10 cellular contexts compared by ENCODE assay signal in the genomic region with DNA sequence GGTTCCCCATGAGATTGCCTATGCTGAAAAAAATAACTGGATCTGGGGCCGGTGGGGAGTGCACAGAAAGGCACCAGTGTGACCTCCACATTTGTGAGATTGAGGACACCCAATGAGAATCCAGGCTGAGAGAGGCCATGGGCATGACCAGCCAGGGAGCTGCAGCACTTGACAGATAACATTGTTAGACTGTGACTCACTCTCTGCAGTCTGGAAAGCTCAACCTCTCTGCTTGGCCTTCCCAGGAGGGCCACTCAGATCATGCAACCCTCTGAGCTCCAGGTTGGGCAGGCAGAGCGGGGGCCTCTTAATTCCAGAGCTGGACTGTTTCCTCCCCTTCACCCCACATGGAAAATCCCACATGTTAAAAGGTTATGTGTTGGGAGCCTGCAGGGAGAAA. TPM values are rescaled to one million over a fixed set of nuclear protein-coding genes. Genes with fewer than 3 reads are reported as not detected.
DNase-seq lines count a peak whose midpoint lies in the region; ATAC-seq, FAIRE-seq and TF ChIP-seq lines count a peak whose summit lies in the region.
"Had no signal": no experiment of that assay in that cellular context is flagged by ENCODE, and none has a peak within 500 bp of the region (broad histone marks: within the 10 kb centered on the region; RNA-seq: fewer than 3 reads in every experiment).

No MANE protein-coding gene starts in this region.

- no peak overlapping the region for H3K4me2 ChIP-seq in HepG2 (ENCODE audit: low read depth, low read length)

- BruUV-seq in HepG2 (replicated peaks; lab: Mats Ljungman, UMichigan): no TSS peak

- no peak for TF ChIP-seq RAD21 in HepG2 (CRISPR knock-in tag; IDR thresholded peaks at IDR 0.05)

- no peak overlapping the region for H3K9ac ChIP-seq in HepG2 (ENCODE audit: insufficient read depth, low read depth, low read length)

- no peak overlapping the region for H2AFZ ChIP-seq in HepG2 (ENCODE audit: low read length)

- in situ Hi-C loops in HepG2 (cut with HindIII; ENCODE audit: extremely low pct_ligation_motif_present, low pct_unique_long_range_greater_than_20kb): no loop called here

- H3K4me3 ChIP-seq in HepG2 (replicated peaks in 1 of 3; ENCODE audit: insufficient read depth in 1 of 3, low read depth in 2 of 3, low read length in 3 of 3): no peak overlapping the region

- FAIRE-seq in HepG2 (lab: Jason Lieb, UNC): peak; percentile 76

- no peaks in the 10 kb centered on the region for H4K20me1 ChIP-seq in HepG2 (ENCODE audit: insufficient read depth, low read length)

- TF ChIP-seq EP300 in HepG2 (IDR thresholded peaks at IDR 0.05; ENCODE audit: low read depth in 2 of 2, low read length in 2 of 2) (no peak), HepG2 (CRISPR knock-in tag; IDR thresholded peaks at IDR 0.05; ENCODE audit: borderline replicate concordance) (no peak)

- intact Hi-C loops in HepG2 (cut with micrococcal nuclease; ENCODE audit: unreplicated experiment): no loop called here

- 0% methylated on average over 2 of the region's 2 CpGs for WGBS in HepG2 (ENCODE audit: low lambda C conversion rate)

- H3K27me3 Mint-ChIP-seq in chondrocyte (ENCODE audit: low read depth): no peaks in the 10 kb centered on the region

- H3K9me3 ChIP-seq in HepG2 (ENCODE audit: low read length): no peaks in the 10 kb centered on the region

- CTCF ChIA-PET in HepG2 (lab: Yijun Ruan, JAX; ENCODE audit: low intra/inter-chr PET ratio, low total read pairs): no interaction called here

- no peaks in the 10 kb centered on the region for H3K36me3 ChIP-seq in HepG2 (replicated peaks in 1 of 2; ENCODE audit: control insufficient read depth in 1 of 2, insufficient read depth in 2 of 2, low read length in 2 of 2)

- TF ChIP-seq CTCF in chondrocyte (IDR thresholded peaks at IDR 0.05): no peak
- TF ChIP-seq CTCF in HepG2 (CRISPR knock-in tag; IDR thresholded peaks at IDR 0.05): no peak

- peaks cover 56% of the 10 kb centered on the region for H3K4me1 Mint-ChIP-seq in chondrocyte (ENCODE audit: low read depth)

- no peaks in the 10 kb centered on the region for H3K9me3 Mint-ChIP-seq in chondrocyte (ENCODE audit: low read depth)
- H3K9me3 Mint-ChIP-seq: activated T-cell treated with anti-CD3 and anti-CD28 coated beads, Interleukin-2, amount 50 U/mL, for 4 hours had no signal

- H3K27ac ChIP-seq in HepG2 (ENCODE audit: extremely low read length, insufficient read depth, low read length): no peak overlapping the region

- ATAC-seq in HepG2 (peak; percentile 76), GM21723 (IDR thresholded peaks at IDR 0.05; ENCODE audit: unreplicated experiment) (no peak), GM18517 (IDR thresholded peaks at IDR 0.05; ENCODE audit: unreplicated experiment) (no peak), GM21619 (IDR thresholded peaks at IDR 0.05; ENCODE audit: unreplicated experiment) (no peak)
- ATAC-seq: activated T-cell treated with anti-CD3 and anti-CD28 coated beads, Interleukin-2, amount 50 U/mL, for 4 hours had no signal

- no peaks in the 10 kb centered on the region for H3K79me2 ChIP-seq in HepG2 (ENCODE audit: insufficient read depth, low read length)

- H3K36me3 Mint-ChIP-seq in chondrocyte (ENCODE audit: low read depth): no peaks in the 10 kb centered on the region

- peak overlapping the region; percentile 98 for H3K27ac Mint-ChIP-seq in chondrocyte (ENCODE audit: unreplicated experiment)

- H3K4me3 Mint-ChIP-seq in chondrocyte (ENCODE audit: unreplicated experiment): no peak overlapping the region
- H3K4me3 Mint-ChIP-seq: activated T-cell treated with anti-CD3 and anti-CD28 coated beads, Interleukin-2, amount 50 U/mL, for 4 hours had no signal

- TF ChIP-seq POLR2A in HepG2 (IDR thresholded peaks at IDR 0.05; ENCODE audit: insufficient read depth in 1 of 2, low read depth in 2 of 2, low read length in 2 of 2): no peak

- no peaks in the 10 kb centered on the region for H3K4me1 ChIP-seq in HepG2 (ENCODE audit: insufficient read depth, low read length)

- POLR2A ChIA-PET in HepG2 (lab: Yijun Ruan, JAX): no interaction called here

- H3K27me3 ChIP-seq in HepG2 (ENCODE audit: control insufficient read depth in 1 of 2, insufficient read depth in 2 of 2, low read length in 2 of 2): peaks cover 1 to 8% of the 10 kb centered on the region in 2 experiments; a peak in 3 of 5 replicates

- DNase-seq in AG08395 (ENCODE audit: low spot score): peak; percentile 96
- peak; percentile 83 for DNase-seq in LHCN-M2 (ENCODE audit: low read depth)
- no peak for DNase-seq in chondrocyte (ENCODE audit: low spot score)
- DNase-seq in HepG2 (ENCODE audit: low spot score): peak; percentile 43
- DNase-seq in NCI-H82 treated with DMSO at 0.1 percent for 48 hours (lab: John Stamatoyannopoulos, UW; ENCODE audit: unreplicated experiment): no peak
- DNase-seq: activated T-cell treated with anti-CD3 and anti-CD28 coated beads, Interleukin-2, amount 50 U/mL, for 4 hours; NCI-H187 treated with DMSO at 0.1 percent for 48 hours had no signal

TF ChIP-seq in HepG2, 621 proteins besides CTCF, POLR2A, EP300 and RAD21 (continues in another document):
- TF ChIP-seq, protein P1, sequence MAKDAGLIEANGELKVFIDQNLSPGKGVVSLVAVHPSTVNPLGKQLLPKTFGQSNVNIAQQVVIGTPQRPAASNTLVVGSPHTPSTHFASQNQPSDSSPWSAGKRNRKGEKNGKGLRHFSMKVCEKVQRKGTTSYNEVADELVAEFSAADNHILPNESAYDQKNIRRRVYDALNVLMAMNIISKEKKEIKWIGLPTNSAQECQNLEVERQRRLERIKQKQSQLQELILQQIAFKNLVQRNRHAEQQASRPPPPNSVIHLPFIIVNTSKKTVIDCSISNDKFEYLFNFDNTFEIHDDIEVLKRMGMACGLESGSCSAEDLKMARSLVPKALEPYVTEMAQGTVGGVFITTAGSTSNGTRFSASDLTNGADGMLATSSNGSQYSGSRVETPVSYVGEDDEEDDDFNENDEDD (CRISPR knock-in tag; IDR thresholded peaks at IDR 0.05; ENCODE audit: borderline replicate concordance): no peak
- TF ChIP-seq ZBTB38 (CRISPR knock-in tag; IDR thresholded peaks at IDR 0.05) (no peak), ATM (IDR thresholded peaks at IDR 0.05; ENCODE audit: borderline replicate concordance) (no peak), MATR3 (CRISPR knock-in tag; IDR thresholded peaks at IDR 0.05) (no peak), ZFP1 (CRISPR knock-in tag; IDR thresholded peaks at IDR 0.05) (no peak), ZNF615 (CRISPR knock-in tag; IDR thresholded peaks at IDR 0.05; ENCODE audit: borderline replicate concordance) (no peak), RNF2 (conservative IDR thresholded peaks at IDR 0.05; ENCODE audit: low read depth) (no peak), NCOR1 (IDR thresholded peaks at IDR 0.05; ENCODE audit: borderline replicate concordance, low read length) (no peak), SMAD9 (CRISPR knock-in tag; IDR thresholded peaks at IDR 0.05) (no peak), ZNF644 (CRISPR knock-in tag; IDR thresholded peaks at IDR 0.05; ENCODE audit: low read depth) (no peak), XRCC5 (optimal IDR thresholded peaks at IDR 0.05; ENCODE audit: low read length) (no peak)
- TF ChIP-seq, protein P2, sequence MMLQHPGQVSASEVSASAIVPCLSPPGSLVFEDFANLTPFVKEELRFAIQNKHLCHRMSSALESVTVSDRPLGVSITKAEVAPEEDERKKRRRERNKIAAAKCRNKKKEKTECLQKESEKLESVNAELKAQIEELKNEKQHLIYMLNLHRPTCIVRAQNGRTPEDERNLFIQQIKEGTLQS (CRISPR knock-in tag; IDR thresholded peaks at IDR 0.05): peak; percentile 30; the same call in 1 of the 2 replicates
- TF ChIP-seq, protein P3, sequence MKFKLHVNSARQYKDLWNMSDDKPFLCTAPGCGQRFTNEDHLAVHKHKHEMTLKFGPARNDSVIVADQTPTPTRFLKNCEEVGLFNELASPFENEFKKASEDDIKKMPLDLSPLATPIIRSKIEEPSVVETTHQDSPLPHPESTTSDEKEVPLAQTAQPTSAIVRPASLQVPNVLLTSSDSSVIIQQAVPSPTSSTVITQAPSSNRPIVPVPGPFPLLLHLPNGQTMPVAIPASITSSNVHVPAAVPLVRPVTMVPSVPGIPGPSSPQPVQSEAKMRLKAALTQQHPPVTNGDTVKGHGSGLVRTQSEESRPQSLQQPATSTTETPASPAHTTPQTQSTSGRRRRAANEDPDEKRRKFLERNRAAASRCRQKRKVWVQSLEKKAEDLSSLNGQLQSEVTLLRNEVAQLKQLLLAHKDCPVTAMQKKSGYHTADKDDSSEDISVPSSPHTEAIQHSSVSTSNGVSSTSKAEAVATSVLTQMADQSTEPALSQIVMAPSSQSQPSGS (CRISPR knock-in tag; IDR thresholded peaks at IDR 0.05): no peak

RNA-seq across cellular contexts. Expression of a gene that starts 30.1 kb away (rescaled TPM):
- total RNA-seq in LHCN-M2 (2014; rRNA removed) (12.5 and 21.2 TPM in 2 replicates), chondrocyte (103 to 127 TPM (median 108 TPM) in 3 replicates), HepG2 (2016; rRNA removed; fragmentation: Illumina TruSeq; extraction: Trizol) (0.13 TPM in 1 of 2 replicates, not detected in the other)
- polyA plus RNA-seq in LHCN-M2 (2012): 55.8 TPM
- total RNA-seq in HepG2 (2016; cell fraction: cytosol; rRNA removed; fragmentation: Illumina TruSeq; extraction: Trizol; ENCODE audit: low read depth): not detected in 2 replicates
- 0.06 TPM in 1 of 2 replicates, not detected in the other for total RNA-seq in HepG2 (2016; cell fraction: insoluble cytoplasmic fraction; rRNA removed; fragmentation: Illumina TruSeq; extraction: Trizol)
- 0.06 TPM in 1 of 2 replicates, not detected in the other for total RNA-seq in HepG2 (2016; cell fraction: membrane; rRNA removed; fragmentation: Illumina TruSeq; extraction: Trizol)
- not detected in 2 replicates for total RNA-seq in HepG2 (2016; cell fraction: nucleus; rRNA removed; fragmentation: Illumina TruSeq; extraction: Trizol)
- polyA plus RNA-seq in HepG2 (2011; rRNA removed): 0.07 and 0.10 TPM in 2 replicates
- 0.08 and 0.12 TPM in 2 replicates for polyA plus RNA-seq in HepG2 (2011; cell fraction: cytosol; rRNA removed)
- polyA plus RNA-seq in HepG2 (2011; cell fraction: nucleus; rRNA removed): 0.06 TPM in 1 of 2 replicates, not detected in the other
- polyA plus RNA-seq in HepG2 (2012): not detected in 2 replicates
- not detected in 2 replicates for polyA plus RNA-seq in HepG2 (2016; cell fraction: cytosol; fragmentation: Illumina TruSeq; extraction: Trizol; ENCODE audit: low read depth)
- not detected in 2 replicates for polyA plus RNA-seq in HepG2 (2016; cell fraction: insoluble cytoplasmic fraction; fragmentation: Illumina TruSeq; extraction: Trizol; ENCODE audit: low read depth)
- polyA plus RNA-seq in HepG2 (2016; cell fraction: membrane; fragmentation: Illumina TruSeq; extraction: Trizol; ENCODE audit: low read depth): not detected in 2 replicates
- polyA plus RNA-seq in HepG2 (2016; cell fraction: nucleus; fragmentation: Illumina TruSeq; extraction: Trizol; ENCODE audit: insufficient read depth, low read depth): not detected in 2 replicates
- polyA minus RNA-seq in HepG2 (2011; rRNA and poly(A)+ RNA removed; ENCODE audit: low replicate concordance): 0.26 and 17.3 TPM in 2 replicates
- 0.35 TPM in 1 of 2 replicates, not detected in the other for polyA minus RNA-seq in HepG2 (2011; cell fraction: cytosol; rRNA and poly(A)+ RNA removed)
- not detected in 2 replicates for polyA minus RNA-seq in HepG2 (2011; cell fraction: nucleus; rRNA and poly(A)+ RNA removed)

Comparison
In these comparisons a context has a peak if more than half of its experiments do, and no peak if none do; other contexts are left out.
1. DNase-seq: peak in AG08395 (single experiment), LHCN-M2 (single experiment) and HepG2 (single experiment); none in chondrocyte (single experiment) and NCI-H82 treated with DMSO at 0.1 percent for 48 hours (single experiment).
2. RNA of a gene that starts 30.1 kb away (total RNA-seq): 103 to 127 TPM in chondrocyte and 12.5 to 21.2 TPM in LHCN-M2; 0.06 to 0.13 TPM in HepG2; every median in the first group is over 10 times any median in the second.